19 cellular contexts compared by ENCODE assay signal in the genomic region with DNA sequence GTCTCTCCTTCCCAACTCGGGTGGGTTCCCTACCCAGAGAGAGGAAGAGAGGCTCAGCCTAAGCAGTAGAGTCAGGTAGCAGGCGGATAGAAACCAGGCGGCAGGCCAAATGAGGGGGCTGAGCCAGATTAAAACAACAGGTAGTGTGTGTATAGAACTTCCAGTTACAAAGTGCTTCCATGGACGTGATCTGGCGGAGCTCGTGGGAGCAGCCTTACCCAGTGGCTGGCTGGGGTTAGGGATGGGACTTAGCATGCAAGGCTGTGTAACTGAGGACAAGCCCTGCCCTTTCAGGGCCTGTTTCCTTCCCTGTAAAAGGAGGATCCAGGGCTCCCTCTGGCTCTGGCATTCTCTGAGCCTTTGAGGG. TPM values are rescaled to one million over a fixed set of nuclear protein-coding genes. Genes with fewer than 3 reads are reported as not detected.
DNase-seq lines count a peak whose midpoint lies in the region; ATAC-seq and TF ChIP-seq lines count a peak whose summit lies in the region.
"Had no signal": no experiment of that assay in that cellular context is flagged by ENCODE, and none has a peak within 500 bp of the region (broad histone marks: within the 10 kb centered on the region; RNA-seq: fewer than 3 reads in every experiment).

No MANE protein-coding gene starts in this region.

- no peaks in the 10 kb centered on the region for H3K9me3 Mint-ChIP-seq in activated T-cell treated with anti-CD3 and anti-CD28 coated beads, Interleukin-2, amount 50 U/mL, for 24 hours
- H3K9me3 Mint-ChIP-seq: activated T-helper 2 cell treated with anti-CD3 and anti-CD28 coated beads, Interferon-gamma antibody, Interleukin-2, Interleukin-4, amounts not matched to agents 10 μg/mL and 5 μg/mL and 100 μg/mL, durations not matched to agents 14 hours and 24 hours and 36 hours; natural killer cell had no signal

- H3K4me3 ChIP-seq in ascending aorta = no peak overlapping the region
- no peak overlapping the region for H3K4me3 ChIP-seq in mesenchymal stem cell (ENCODE audit: insufficient read depth in 1 of 2, low read depth in 1 of 2, low read length in 2 of 2)
- no peak overlapping the region for H3K4me3 ChIP-seq in thyroid gland (replicated peaks in 1 of 3)
- H3K4me3 ChIP-seq: PC-9, spleen, tibial nerve had no signal

- H3K36me3 Mint-ChIP-seq in activated T-cell treated with anti-CD3 and anti-CD28 coated beads, Interleukin-2, amount 50 U/mL, for 24 hours (ENCODE audit: low read depth) = no peaks in the 10 kb centered on the region
- H3K36me3 Mint-ChIP-seq: natural killer cell had no signal

- no peak for ATAC-seq in HG03280 (IDR thresholded peaks at IDR 0.05; ENCODE audit: unreplicated experiment)
- ATAC-seq: natural killer cell, T-helper 17 cell had no signal

- H3K9me3 ChIP-seq in ascending aorta (no peaks in the 10 kb centered on the region), mesenchymal stem cell (ENCODE audit: control insufficient read depth, low read length) (no peaks in the 10 kb centered on the region), thyroid gland (no peaks in the 10 kb centered on the region)
- H3K9me3 ChIP-seq: Caco-2, spleen, tibial nerve had no signal

- H3K27ac ChIP-seq in ascending aorta = peak overlapping the region; percentile 17 to 36
- peak overlapping the region; percentile 82 for H3K27ac ChIP-seq in mesenchymal stem cell (ENCODE audit: low read length, poor library complexity, severe bottlenecking)
- peak overlapping the region; percentile 61 to 86 (median 70) for H3K27ac ChIP-seq in thyroid gland
- H3K27ac ChIP-seq: KMS-11, PC-9, spleen, tibial nerve had no signal

- H3K9ac ChIP-seq in mesenchymal stem cell (ENCODE audit: low read length) = no peak overlapping the region
- H3K9ac ChIP-seq: KMS-11 had no signal

- TF ChIP-seq POLR2A in thyroid gland (IDR thresholded peaks at IDR 0.05) = no peak

- intact Hi-C loops in ascending aorta (cut with DNase I) (no loop called here), thyroid gland (cut with DNase I) (no loop called here)

- peak overlapping the region in 1 of 2 experiments; percentile 23 for H2BK12ac ChIP-seq in mesenchymal stem cell (ENCODE audit: low read length in 2 of 2)

- TF ChIP-seq CTCF in ascending aorta (IDR thresholded peaks at IDR 0.05) (no peak), thyroid gland (IDR thresholded peaks at IDR 0.05) (no peak)

- WGBS in mesenchymal stem cell = 76% methylated on average over 6 of the region's 6 CpGs
- WGBS in thyroid gland, 2 donors = 47 to 60% methylated on average over 6 of the region's 6 CpGs

- H2BK5ac ChIP-seq in mesenchymal stem cell (ENCODE audit: low read depth, low read length, poor library complexity, severe bottlenecking) = peak overlapping the region; percentile 36

- peak overlapping the region; percentile 66 for H4K91ac ChIP-seq in mesenchymal stem cell (ENCODE audit: low read length)

- H3K14ac ChIP-seq in mesenchymal stem cell (ENCODE audit: low read length in 2 of 2) = no peak overlapping the region

- DNase-seq in NCI-H1105 treated with DMSO at 0.1 percent for 48 hours (lab: John Stamatoyannopoulos, UW) = peak; percentile 18
- DNase-seq in NCI-H1105 (lab: John Stamatoyannopoulos, UW) = no peak
- no peak for DNase-seq in ascending aorta (ENCODE audit: low spot score in 2 of 2)
- DNase-seq in mesenchymal stem cell = no peak
- DNase-seq in thyroid gland = peak; percentile 78 to 82
- DNase-seq in activated T-cell treated with anti-CD3 and anti-CD28 coated beads, Interleukin-2, amount 50 U/mL, for 24 hours = no peak
- no peak for DNase-seq in AG08395 (ENCODE audit: low spot score)
- DNase-seq: activated CD4-positive, alpha-beta T cell treated with anti-CD3 and anti-CD28 coated beads, Interleukin-2, amount 50 U/mL, for 1 hour; Caco-2; effector CD8-positive, alpha-beta T cell; kidney glomerular epithelial cell; natural killer cell; PC-9; spleen; T-helper 17 cell had no signal

- no peak overlapping the region for H3K4me3 Mint-ChIP-seq in activated T-cell treated with anti-CD3 and anti-CD28 coated beads, Interleukin-2, amount 50 U/mL, for 24 hours
- H3K4me3 Mint-ChIP-seq: natural killer cell, T-helper 17 cell had no signal

- H2AK5ac ChIP-seq in mesenchymal stem cell (ENCODE audit: low read length, severe bottlenecking) = peak overlapping the region; percentile 92

- H3K4ac ChIP-seq in mesenchymal stem cell (ENCODE audit: low read depth in 1 of 2, low read length in 2 of 2) = peak overlapping the region; percentile 14 to 16

- peaks cover 2% of the 10 kb centered on the region for H3K79me1 ChIP-seq in mesenchymal stem cell (replicated peaks; ENCODE audit: low read length, poor library complexity, severe bottlenecking)

- peak overlapping the region; percentile 1 to 68 for H3K18ac ChIP-seq in mesenchymal stem cell (ENCODE audit: low read depth in 1 of 2, low read length in 2 of 2)

- H3K36me3 ChIP-seq in ascending aorta = no peaks in the 10 kb centered on the region
- peaks cover 0 to 16% of the 10 kb centered on the region in 2 experiments for H3K36me3 ChIP-seq in mesenchymal stem cell (ENCODE audit: control insufficient read depth in 1 of 2, insufficient read depth in 2 of 2, low read depth in 1 of 2, low read length in 2 of 2)
- no peaks in the 10 kb centered on the region for H3K36me3 ChIP-seq in thyroid gland
- H3K36me3 ChIP-seq: spleen, tibial nerve had no signal

- H4K8ac ChIP-seq in mesenchymal stem cell (ENCODE audit: low read length) = peak overlapping the region; percentile 57

- H2BK120ac ChIP-seq in mesenchymal stem cell (ENCODE audit: low read depth, low read length) = no peak overlapping the region

- no peak overlapping the region for H3K27ac Mint-ChIP-seq in activated T-cell treated with anti-CD3 and anti-CD28 coated beads, Interleukin-2, amount 50 U/mL, for 24 hours
- H3K27ac Mint-ChIP-seq: activated T-helper 2 cell treated with anti-CD3 and anti-CD28 coated beads, Interferon-gamma antibody, Interleukin-2, Interleukin-4, amounts not matched to agents 10 μg/mL and 5 μg/mL and 100 μg/mL, durations not matched to agents 14 hours and 24 hours and 36 hours; natural killer cell; T-helper 17 cell had no signal

- no peak overlapping the region for H3K23ac ChIP-seq in mesenchymal stem cell (ENCODE audit: low read length in 2 of 2)

- H3K4me2 ChIP-seq in mesenchymal stem cell (ENCODE audit: low read length, poor library complexity, severe bottlenecking) = no peak overlapping the region
- H3K4me2 ChIP-seq: KMS-11, PC-9 had no signal

- H3K27me3 Mint-ChIP-seq in activated T-cell treated with anti-CD3 and anti-CD28 coated beads, Interleukin-2, amount 50 U/mL, for 24 hours = no peaks in the 10 kb centered on the region

- H3K4me1 ChIP-seq in ascending aorta = peaks cover 2 to 17% of the 10 kb centered on the region in 2 donors
- peaks cover 80% of the 10 kb centered on the region for H3K4me1 ChIP-seq in mesenchymal stem cell (ENCODE audit: control insufficient read depth, insufficient read depth, low read depth, low read length)
- H3K4me1 ChIP-seq in thyroid gland = peaks cover 14 to 27% of the 10 kb centered on the region in 2 donors

- no peaks in the 10 kb centered on the region for H3K4me1 Mint-ChIP-seq in activated T-cell treated with anti-CD3 and anti-CD28 coated beads, Interleukin-2, amount 50 U/mL, for 24 hours (ENCODE audit: low read depth)
- H3K4me1 Mint-ChIP-seq: natural killer cell had no signal

- no peak overlapping the region for H2AFZ ChIP-seq in mesenchymal stem cell (ENCODE audit: low read depth, low read length)
- H2AFZ ChIP-seq: PC-9 had no signal

- peak overlapping the region; percentile 75 for H2BK15ac ChIP-seq in mesenchymal stem cell (ENCODE audit: low read depth, poor library complexity, severe bottlenecking)

- H3K27me3 ChIP-seq in ascending aorta = no peaks in the 10 kb centered on the region
- no peaks in the 10 kb centered on the region for H3K27me3 ChIP-seq in mesenchymal stem cell (ENCODE audit: control insufficient read depth in 1 of 2, insufficient read depth in 1 of 2, low read length in 2 of 2)
- no peaks in the 10 kb centered on the region for H3K27me3 ChIP-seq in thyroid gland
- H3K27me3 ChIP-seq: spleen, tibial nerve had no signal

RNA-seq across cellular contexts. Expression of a gene that starts 8.3 kb away (rescaled TPM):
- not detected for total RNA-seq in ascending aorta
- 0.72 TPM for polyA plus RNA-seq in mesenchymal stem cell (2013, experiment 1 of 2)
- polyA plus RNA-seq in mesenchymal stem cell (2013, experiment 2 of 2) = 0.84 TPM
- total RNA-seq in thyroid gland = 1 to 10 TPM in 1 of 4 donors, under 1 TPM in 1, not detected in 2; 0.34 to 1.6 TPM
- total RNA-seq: activated T-helper 2 cell treated with anti-CD3 and anti-CD28 coated beads, Interferon-gamma antibody, Interleukin-2, Interleukin-4, amounts not matched to agents 10 μg/mL and 5 μg/mL and 100 μg/mL, durations not matched to agents 14 hours and 24 hours and 36 hours; natural killer cell; T-helper 17 cell; tibial nerve had no signal

RNA-seq across cellular contexts. Expression of a gene that starts 49.5 kb away (rescaled TPM):
- total RNA-seq in ascending aorta (153 TPM), thyroid gland (100 to 1,000 TPM; 333 to 826 (median 460) TPM)
- 5.1 TPM for polyA plus RNA-seq in mesenchymal stem cell (2013, experiment 1 of 2)
- polyA plus RNA-seq in mesenchymal stem cell (2013, experiment 2 of 2) = 5.7 TPM

Comparison
In these comparisons a context has a peak if more than half of its experiments do, and no peak if none do; other contexts are left out.
1. DNase-seq: peak in NCI-H1105 treated with DMSO at 0.1 percent for 48 hours (single experiment) and thyroid gland (2 of 2); none in NCI-H1105 (single experiment), ascending aorta (0 of 2), mesenchymal stem cell (single experiment), activated T-cell treated with anti-CD3 and anti-CD28 coated beads, Interleukin-2, amount 50 U/mL, for 24 hours (single experiment) and AG08395 (single experiment).
2. H3K27ac ChIP-seq: peak in every context shown above with its lines; median percentile 82 in mesenchymal stem cell; 70 in thyroid gland; 26 in ascending aorta.